Comparison of ENCODE assay signal across 14 cellular contexts in the genomic region with DNA sequence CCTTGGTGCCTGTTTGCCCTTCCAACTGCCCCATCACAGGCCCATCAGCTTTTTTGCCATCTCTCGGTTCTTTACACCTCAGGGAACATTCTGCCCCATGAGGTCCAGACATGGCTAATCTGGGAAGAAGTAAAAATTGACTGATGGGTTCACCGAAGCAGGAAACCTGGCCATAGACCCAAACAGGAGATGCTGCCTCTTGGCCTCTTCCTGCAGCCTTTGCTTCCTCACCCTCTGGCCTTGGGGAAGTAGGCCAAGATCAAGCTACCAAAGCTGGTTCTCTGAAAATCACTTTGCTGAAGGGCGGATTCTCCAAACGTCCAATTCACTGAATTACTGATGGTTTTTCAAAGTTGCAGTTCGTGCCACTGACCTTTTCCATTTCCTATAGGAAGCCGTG. TPM values are rescaled to one million over a fixed set of nuclear protein-coding genes. Genes with fewer than 3 reads are reported as not detected.
A peak's percentile ranks its signal among the peaks of the same experiment; 100 is the strongest.
DNase-seq lines count a peak whose midpoint lies in the region; ATAC-seq and TF ChIP-seq lines count a peak whose summit lies in the region.
"Had no signal": no experiment of that assay in that cellular context is flagged by ENCODE, and none has a peak within 500 bp of the region (broad histone marks: within the 10 kb centered on the region; RNA-seq: fewer than 3 reads in every experiment).

No MANE protein-coding gene starts in this region.

- H3K27me3 Mint-ChIP-seq in T-helper 2 cell treated with Interferon-gamma antibody and Interleukin-4, amounts not matched to agents 5 μg/mL and 100 μg/mL, for 36 hours (ENCODE audit: low read depth) = no peaks in the 10 kb centered on the region
- no peaks in the 10 kb centered on the region for H3K27me3 Mint-ChIP-seq in activated CD8-positive, alpha-beta T cell treated with anti-CD3 and anti-CD28 coated beads, Interleukin-2, amount 10 ng/mL, durations not matched to agents 7 days and 5 days (ENCODE audit: low read depth)
- peaks cover 8% of the 10 kb centered on the region for H3K27me3 Mint-ChIP-seq in neural progenitor cell (ENCODE audit: insufficient read depth, low read depth)

- H3K9me3 ChIP-seq in Karpas-422 (ENCODE audit: low read length) (no peaks in the 10 kb centered on the region), neural progenitor cell (ENCODE audit: low read depth) (no peaks in the 10 kb centered on the region)
- H3K9me3 ChIP-seq: gastroesophageal sphincter, right atrium auricular region, thoracic aorta had no signal

- no peak for TF ChIP-seq CTCF in neural progenitor cell (IDR thresholded peaks at IDR 0.05)

- H3K36me3 Mint-ChIP-seq in T-helper 2 cell treated with Interferon-gamma antibody and Interleukin-4, amounts not matched to agents 5 μg/mL and 100 μg/mL, for 36 hours (ENCODE audit: low read depth) = peaks cover 23% of the 10 kb centered on the region
- peaks cover 32% of the 10 kb centered on the region for H3K36me3 Mint-ChIP-seq in activated CD8-positive, alpha-beta T cell treated with anti-CD3 and anti-CD28 coated beads, Interleukin-2, amount 10 ng/mL, durations not matched to agents 7 days and 5 days (ENCODE audit: low read depth)
- H3K36me3 Mint-ChIP-seq in neural progenitor cell = peaks cover 7% of the 10 kb centered on the region

- no peaks in the 10 kb centered on the region for H3K9me2 ChIP-seq in Karpas-422 (replicated peaks; ENCODE audit: insufficient read depth, low read length)

- CTCF ChIA-PET in activated CD8-positive, alpha-beta T cell treated with anti-CD3 and anti-CD28 coated beads, Interleukin-2, amount 10 ng/mL, durations not matched to agents 7 days and 5 days (lab: Charles Lee) = interaction anchor here (1.0 to 6.0 kb wide), 8 partner anchors 9 to 141 kb away, joined by 3 to 23 read pairs (median 4); no protein-coding TSS in a partner anchor

- no peak for ATAC-seq in activated CD8-positive, alpha-beta T cell treated with anti-CD3 and anti-CD28 coated beads, Interleukin-2, amount 10 ng/mL, durations not matched to agents 7 days and 5 days
- ATAC-seq in GM19351 (IDR thresholded peaks at IDR 0.05; ENCODE audit: unreplicated experiment) = no peak
- no peak for ATAC-seq in GM18868 (IDR thresholded peaks at IDR 0.05; ENCODE audit: unreplicated experiment)
- ATAC-seq: gastroesophageal sphincter had no signal

- no peak for DNase-seq in T-helper 2 cell treated with Interferon-gamma antibody and Interleukin-4, amounts not matched to agents 5 μg/mL and 100 μg/mL, for 36 hours (ENCODE audit: low spot score)
- DNase-seq in T-helper 2 cell (no peak), Karpas-422 (peak; percentile 73), neural progenitor cell (ENCODE audit: low spot score) (no peak), globus pallidus (ENCODE audit: low spot score) (no peak)
- DNase-seq in activated CD8-positive, alpha-beta T cell treated with anti-CD3 and anti-CD28 coated beads, Interleukin-2, amount 10 ng/mL, durations not matched to agents 7 days and 5 days = no peak
- DNase-seq: cortex of kidney, NCI-H2029 treated with DMSO at 0.1 percent for 48 hours had no signal

- POLR2A ChIA-PET in activated CD8-positive, alpha-beta T cell treated with anti-CD3 and anti-CD28 coated beads, Interleukin-2, amount 10 ng/mL, durations not matched to agents 7 days and 5 days (lab: Charles Lee) = interaction anchor here (0.6 to 3.9 kb wide), 6 partner anchors 9 to 67 kb away, joined by 3 to 36 read pairs (median 4); partner anchors contain the start of genes ARSG and SLC16A6

- no peaks in the 10 kb centered on the region for H3K27me3 ChIP-seq in Karpas-422 (ENCODE audit: low read length)
- H3K27me3 ChIP-seq in neural progenitor cell = no peaks in the 10 kb centered on the region
- H3K27me3 ChIP-seq: gastroesophageal sphincter, right atrium auricular region had no signal

- H3K36me3 ChIP-seq in Karpas-422 (ENCODE audit: insufficient read depth, low read length) (0 out of 2 replicates have a peak, but pooled peaks cover 3% of the 10 kb centered on the region), neural progenitor cell (no peaks in the 10 kb centered on the region)
- H3K36me3 ChIP-seq: right atrium auricular region, thoracic aorta had no signal

- H3K9me3 Mint-ChIP-seq in T-helper 2 cell treated with Interferon-gamma antibody and Interleukin-4, amounts not matched to agents 5 μg/mL and 100 μg/mL, for 36 hours = no peaks in the 10 kb centered on the region
- H3K9me3 Mint-ChIP-seq in activated CD8-positive, alpha-beta T cell treated with anti-CD3 and anti-CD28 coated beads, Interleukin-2, amount 10 ng/mL, durations not matched to agents 7 days and 5 days (ENCODE audit: insufficient read depth) = no peaks in the 10 kb centered on the region
- H3K9me3 Mint-ChIP-seq in neural progenitor cell = no peaks in the 10 kb centered on the region

- H3K27ac ChIP-seq in Karpas-422 (ENCODE audit: low read length) (peak overlapping the region; percentile 99), neural progenitor cell (no peak overlapping the region)
- H3K27ac ChIP-seq: gastroesophageal sphincter, right atrium auricular region, thoracic aorta had no signal

- H3K79me2 ChIP-seq in Karpas-422 (ENCODE audit: low read length) (no peaks in the 10 kb centered on the region), neural progenitor cell (ENCODE audit: low read depth) (no peaks in the 10 kb centered on the region)

- peak overlapping the region; percentile 94 for H3K27ac Mint-ChIP-seq in T-helper 2 cell treated with Interferon-gamma antibody and Interleukin-4, amounts not matched to agents 5 μg/mL and 100 μg/mL, for 36 hours
- peak overlapping the region; percentile 100 for H3K27ac Mint-ChIP-seq in activated CD8-positive, alpha-beta T cell treated with anti-CD3 and anti-CD28 coated beads, Interleukin-2, amount 10 ng/mL, durations not matched to agents 7 days and 5 days
- peak overlapping the region; percentile 31 for H3K27ac Mint-ChIP-seq in neural progenitor cell

- H3K4me3 ChIP-seq in Karpas-422 (ENCODE audit: low read length) (peak overlapping the region; percentile 60), neural progenitor cell (no peak overlapping the region)
- H3K4me3 ChIP-seq: gastroesophageal sphincter, right atrium auricular region, thoracic aorta had no signal

- peak overlapping the region; percentile 81 for H3K4me3 Mint-ChIP-seq in T-helper 2 cell treated with Interferon-gamma antibody and Interleukin-4, amounts not matched to agents 5 μg/mL and 100 μg/mL, for 36 hours
- peak overlapping the region; percentile 77 for H3K4me3 Mint-ChIP-seq in activated CD8-positive, alpha-beta T cell treated with anti-CD3 and anti-CD28 coated beads, Interleukin-2, amount 10 ng/mL, durations not matched to agents 7 days and 5 days
- no peak overlapping the region for H3K4me3 Mint-ChIP-seq in neural progenitor cell

- peaks cover 73% of the 10 kb centered on the region for H3K4me1 Mint-ChIP-seq in T-helper 2 cell treated with Interferon-gamma antibody and Interleukin-4, amounts not matched to agents 5 μg/mL and 100 μg/mL, for 36 hours (ENCODE audit: low read depth)
- peaks cover 86% of the 10 kb centered on the region for H3K4me1 Mint-ChIP-seq in activated CD8-positive, alpha-beta T cell treated with anti-CD3 and anti-CD28 coated beads, Interleukin-2, amount 10 ng/mL, durations not matched to agents 7 days and 5 days (ENCODE audit: low read depth)
- peaks cover 32% of the 10 kb centered on the region for H3K4me1 Mint-ChIP-seq in neural progenitor cell

- H3K4me2 ChIP-seq in Karpas-422 (ENCODE audit: low read depth, low read length, poor library complexity, severe bottlenecking) (peak overlapping the region; percentile 85), neural progenitor cell (peak overlapping the region; percentile 55)

- H4K20me1 ChIP-seq in Karpas-422 (ENCODE audit: insufficient read depth, low read depth, low read length) = no peaks in the 10 kb centered on the region
- peaks cover 24% of the 10 kb centered on the region for H4K20me1 ChIP-seq in neural progenitor cell (ENCODE audit: low read depth)

- H2AFZ ChIP-seq in Karpas-422 (ENCODE audit: low read length) (no peak overlapping the region), neural progenitor cell (replicated peaks) (no peak overlapping the region)

- H3K9ac ChIP-seq in Karpas-422 (ENCODE audit: low read length) (peak overlapping the region; percentile 88), neural progenitor cell (no peak overlapping the region)

- peaks cover 29% of the 10 kb centered on the region for H3F3A ChIP-seq in neural progenitor cell (ENCODE audit: low read depth)

- H3K4me1 ChIP-seq in Karpas-422 (ENCODE audit: low read length) (peaks cover 48% of the 10 kb centered on the region), neural progenitor cell (peaks cover 34% of the 10 kb centered on the region)
- H3K4me1 ChIP-seq: gastroesophageal sphincter, right atrium auricular region had no signal

RNA-seq across cellular contexts. Expression of gene ARSG, which starts 56.1 kb away (rescaled TPM):
- 47.1 and 63.2 TPM in 2 replicates for total RNA-seq in Karpas-422 (2014; rRNA removed; shearing (Covaris generic); ENCODE audit: low replicate concordance)
- total RNA-seq in activated CD8-positive, alpha-beta T cell treated with anti-CD3 and anti-CD28 coated beads, Interleukin-2, amount 10 ng/mL, durations not matched to agents 7 days and 5 days = 10 to 100 TPM in 1 of 2 experiments, 1 to 10 TPM in 1; 9.1 to 10.7 TPM
- 19.5 and 20.0 TPM in 2 replicates for total RNA-seq in neural progenitor cell (ENCODE audit: low replicate concordance)

RNA-seq across cellular contexts. Expression of gene SLC16A6, which starts 56.5 kb away (rescaled TPM):
- total RNA-seq in Karpas-422 (2014; rRNA removed; shearing (Covaris generic); ENCODE audit: low replicate concordance) = 44.7 and 59.9 TPM in 2 replicates
- total RNA-seq in activated CD8-positive, alpha-beta T cell treated with anti-CD3 and anti-CD28 coated beads, Interleukin-2, amount 10 ng/mL, durations not matched to agents 7 days and 5 days = 1 to 10 TPM; 6.9 to 7.1 TPM
- total RNA-seq in neural progenitor cell (ENCODE audit: low replicate concordance) = 0.09 and 0.19 TPM in 2 replicates
- total RNA-seq: epithelial cell of proximal tubule had no signal

Comparison
In these comparisons a context has a peak if more than half of its experiments do, and no peak if none do; other contexts are left out.
1. H3K27ac Mint-ChIP-seq: peak in every context shown above with its lines; median percentile 100 in activated CD8-positive, alpha-beta T cell treated with anti-CD3 and anti-CD28 coated beads, Interleukin-2, amount 10 ng/mL, durations not matched to agents 7 days and 5 days; 94 in T-helper 2 cell treated with Interferon-gamma antibody and Interleukin-4, amounts not matched to agents 5 μg/mL and 100 μg/mL, for 36 hours; 31 in neural progenitor cell.